ENCODE assay signal across 1 cellular context in the genomic region with DNA sequence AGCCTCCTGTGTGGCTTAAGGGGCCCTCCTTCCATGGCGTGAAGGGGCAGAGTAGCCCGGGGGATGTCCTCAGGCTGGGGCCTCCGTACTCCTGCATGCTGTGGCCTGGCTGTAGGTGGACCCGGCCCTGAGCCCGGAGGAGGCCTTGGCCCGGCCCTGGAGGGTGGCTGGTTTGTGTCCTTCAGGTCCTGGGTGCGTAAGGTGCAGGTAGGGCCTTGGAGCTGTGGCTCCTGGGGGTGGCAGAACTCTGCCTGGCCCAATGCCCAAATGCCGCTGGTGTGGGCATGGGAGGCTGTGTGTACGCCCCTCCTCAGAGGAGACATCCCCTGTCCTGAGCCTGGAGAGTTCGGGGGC.
TF ChIP-seq lines count a peak whose summit lies in the region.

No MANE protein-coding gene starts in this region.

TF ChIP-seq in K562, 482 proteins besides CTCF, POLR2A, EP300 and RAD21:
- 0 out of 2 replicates have a peak, but pooled peaks have one; percentile 8 for TF ChIP-seq NFIC (IDR thresholded peaks at IDR 0.05)
- TF ChIP-seq, protein P1, sequence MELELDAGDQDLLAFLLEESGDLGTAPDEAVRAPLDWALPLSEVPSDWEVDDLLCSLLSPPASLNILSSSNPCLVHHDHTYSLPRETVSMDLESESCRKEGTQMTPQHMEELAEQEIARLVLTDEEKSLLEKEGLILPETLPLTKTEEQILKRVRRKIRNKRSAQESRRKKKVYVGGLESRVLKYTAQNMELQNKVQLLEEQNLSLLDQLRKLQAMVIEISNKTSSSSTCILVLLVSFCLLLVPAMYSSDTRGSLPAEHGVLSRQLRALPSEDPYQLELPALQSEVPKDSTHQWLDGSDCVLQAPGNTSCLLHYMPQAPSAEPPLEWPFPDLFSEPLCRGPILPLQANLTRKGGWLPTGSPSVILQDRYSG (tag; conservative IDR thresholded peaks at IDR 0.05; ENCODE audit: low read depth) = no peak
